Comparison of ENCODE assay signal across 14 cellular contexts in genomic region chr6:26319405-26320128, GRCh38. TPM values are rescaled to one million over a fixed set of nuclear protein-coding genes. Genes with fewer than 3 reads are reported as not detected.
DNase-seq lines count a peak whose midpoint lies in the region; ATAC-seq and TF ChIP-seq lines count a peak whose summit lies in the region.
"Had no signal": no experiment of that assay in that cellular context is flagged by ENCODE, and none has a peak within 500 bp of the region (broad histone marks: within the 10 kb centered on the region; RNA-seq: fewer than 3 reads in every experiment).

No MANE protein-coding gene starts in this region.

- H3K4me3 Mint-ChIP-seq in endodermal cell (peak overlapping the region; percentile 78), mesothelial cell of epicardium (peak overlapping the region; percentile 27)

- intact Hi-C loops in esophagus squamous epithelium (cut with DNase I): loop anchor here (10.0 kb wide), 1 partner anchor 255 kb away; no protein-coding TSS in a partner anchor

- no peaks in the 10 kb centered on the region for H3K4me1 ChIP-seq in ES-I3 (ENCODE audit: insufficient read depth, low read length)
- no peaks in the 10 kb centered on the region for H3K4me1 ChIP-seq in NT2/D1 (ENCODE audit: insufficient read depth, insufficient read length)
- no peaks in the 10 kb centered on the region for H3K4me1 ChIP-seq in endodermal cell (ENCODE audit: control insufficient read depth, insufficient read depth, low read length)
- H3K4me1 ChIP-seq in esophagus squamous epithelium: peaks cover 0 to 16% (median 7%) of the 10 kb centered on the region in 3 donors

- H3K27ac ChIP-seq in endodermal cell (ENCODE audit: low read depth, low read length): no peak overlapping the region
- no peak overlapping the region for H3K27ac ChIP-seq in esophagus squamous epithelium
- H3K27ac ChIP-seq: body of pancreas had no signal

- H3K36me3 Mint-ChIP-seq in endodermal cell (ENCODE audit: low read depth): no peaks in the 10 kb centered on the region
- H3K36me3 Mint-ChIP-seq in mesothelial cell of epicardium: no peaks in the 10 kb centered on the region

- no peaks in the 10 kb centered on the region for H3K9me3 Mint-ChIP-seq in endodermal cell
- no peaks in the 10 kb centered on the region for H3K9me3 Mint-ChIP-seq in mesothelial cell of epicardium

- TF ChIP-seq POLR2A in esophagus squamous epithelium (IDR thresholded peaks at IDR 0.05): no peak

- no peak for DNase-seq in NT2/D1 (ENCODE audit: low read depth, low spot score)
- DNase-seq in endodermal cell: peak; percentile 79
- DNase-seq in mesothelial cell of epicardium (ENCODE audit: low spot score in 2 of 2, unreplicated experiment in 2 of 2): no peak
- no peak for DNase-seq in esophagus squamous epithelium (lab: John Stamatoyannopoulos, UW)
- no peak for DNase-seq in NCI-H1105 treated with DMSO at 0.1 percent for 48 hours (lab: John Stamatoyannopoulos, UW)
- DNase-seq: activated T-cell treated with anti-CD3 and anti-CD28 coated beads, Interleukin-2, amount 50 U/mL, for 48 hours; body of pancreas; NCI-H1436 treated with DMSO at 0.1 percent for 48 hours; NCI-H510A; stimulated activated CD4-positive, alpha-beta T cell treated with anti-CD3 and anti-CD28 coated beads, Interleukin-2, amount 100 ng/mL, for 24 hours had no signal

- H3K9ac ChIP-seq in ES-I3 (ENCODE audit: low read depth, low read length): peak overlapping the region; percentile 85
- peak overlapping the region; percentile 63 for H3K9ac ChIP-seq in NT2/D1 (ENCODE audit: insufficient read length, low read depth)
- H3K9ac ChIP-seq in endodermal cell (ENCODE audit: extremely low read depth, low read length, poor library complexity, severe bottlenecking): peak overlapping the region; percentile 2

- H3K4me1 Mint-ChIP-seq in endodermal cell (peaks cover 13% of the 10 kb centered on the region), mesothelial cell of epicardium (peaks cover 11% of the 10 kb centered on the region)

- 10 to 20% methylated on average over 11 to 22 of the region's 22 CpGs for WGBS in endodermal cell (ENCODE audit: insufficient coverage in 1 of 2, insufficient read length in 1 of 2), 2 experiments
- 62 to 64% methylated on average over 13 to 22 of the region's 22 CpGs for WGBS in esophagus squamous epithelium, 2 donors

- H3K27me3 Mint-ChIP-seq in endodermal cell (ENCODE audit: insufficient read depth) (peaks cover 2% of the 10 kb centered on the region), mesothelial cell of epicardium (ENCODE audit: low read depth) (peaks cover 15% of the 10 kb centered on the region)

- H3K27ac Mint-ChIP-seq in endodermal cell: peak overlapping the region; percentile 92
- no peak overlapping the region for H3K27ac Mint-ChIP-seq in mesothelial cell of epicardium

- H3K27me3 ChIP-seq in NT2/D1 (ENCODE audit: insufficient read depth, insufficient read length) (no peaks in the 10 kb centered on the region), endodermal cell (ENCODE audit: control insufficient read depth, insufficient read depth, low read length, poor library complexity, severe bottlenecking) (no peaks in the 10 kb centered on the region), esophagus squamous epithelium (peaks cover 0 to 43% (median 3%) of the 10 kb centered on the region in 4 donors)

- H3K36me3 ChIP-seq in ES-I3 (ENCODE audit: insufficient read depth, low read length) (no peaks in the 10 kb centered on the region), NT2/D1 (ENCODE audit: insufficient read depth, insufficient read length, low read length) (no peaks in the 10 kb centered on the region), endodermal cell (ENCODE audit: control insufficient read depth, insufficient read depth, low read length) (no peaks in the 10 kb centered on the region), esophagus squamous epithelium (no peaks in the 10 kb centered on the region)

- H3K9me3 ChIP-seq in ES-I3 (ENCODE audit: control insufficient read depth, insufficient read depth, low read length) (no peaks in the 10 kb centered on the region), NT2/D1 (ENCODE audit: insufficient read depth, low read length) (no peaks in the 10 kb centered on the region), endodermal cell (ENCODE audit: control insufficient read depth, low read length) (no peaks in the 10 kb centered on the region), esophagus squamous epithelium (no peaks in the 10 kb centered on the region)
- H3K9me3 ChIP-seq: body of pancreas had no signal

- peak; percentile 55 for TF ChIP-seq CTCF in endodermal cell (conservative IDR thresholded peaks at IDR 0.05)
- no peak for TF ChIP-seq CTCF in mesothelial cell of epicardium (IDR thresholded peaks at IDR 0.05; ENCODE audit: unreplicated experiment)
- TF ChIP-seq CTCF in esophagus squamous epithelium (IDR thresholded peaks at IDR 0.05): no peak

- H3K4me3 ChIP-seq in NT2/D1 (ENCODE audit: insufficient read length, low read depth): peak overlapping the region; percentile 64
- H3K4me3 ChIP-seq in endodermal cell (ENCODE audit: low read length): peak overlapping the region; percentile 79
- no peak overlapping the region for H3K4me3 ChIP-seq in esophagus squamous epithelium
- H3K4me3 ChIP-seq: body of pancreas had no signal

- ATAC-seq in HG03520 (IDR thresholded peaks at IDR 0.05; ENCODE audit: unreplicated experiment) (no peak), GM19452 (IDR thresholded peaks at IDR 0.05; ENCODE audit: unreplicated experiment) (no peak)
- ATAC-seq: activated CD4-positive, CD25-positive, alpha-beta regulatory T cell treated with anti-CD3 and anti-CD28 coated beads, Interleukin-2, amount 50 U/mL, for 24 hours; body of pancreas had no signal

RNA-seq across cellular contexts. Expression of gene BTN3A2, which starts 45.4 kb away (rescaled TPM):
- total RNA-seq in endodermal cell (1 to 10 TPM; 2.1 to 3.6 TPM), mesothelial cell of epicardium (19.2 to 21.5 TPM (median 21.3 TPM) in 3 replicates), esophagus squamous epithelium (10 to 100 TPM in 2 of 4 donors, 1 to 10 TPM in 2; 5.8 to 17.9 (median 11.1) TPM)
- 4.9 TPM for polyA plus RNA-seq in endodermal cell (2013, experiment 1 of 2)
- 2.8 TPM for polyA plus RNA-seq in endodermal cell (2013, experiment 2 of 2)

Comparison
In these comparisons a context has a peak if more than half of its experiments do, and no peak if none do; other contexts are left out.
1. H3K9ac ChIP-seq: peak in every context shown above with its lines; median percentile 85 in ES-I3; 63 in NT2/D1; 2 in endodermal cell.
2. H3K4me3 ChIP-seq: peak in NT2/D1 (single experiment) and endodermal cell (single experiment); none in esophagus squamous epithelium (0 of 4).